In genomic region chr1:151368000-151368744, GRCh38 we compare ENCODE assay signal across 29 cellular contexts. TPM values are rescaled to one million over a fixed set of nuclear protein-coding genes. Genes with fewer than 3 reads are reported as not detected.
DNase-seq lines count a peak whose midpoint lies in the region; ATAC-seq and TF ChIP-seq lines count a peak whose summit lies in the region.
"Had no signal": no experiment of that assay in that cellular context is flagged by ENCODE, and none has a peak within 500 bp of the region (broad histone marks: within the 10 kb centered on the region; RNA-seq: fewer than 3 reads in every experiment).

No MANE protein-coding gene starts in this region.

- peaks cover 16% of the 10 kb centered on the region for H3K4me1 ChIP-seq in testis
- H3K4me1 ChIP-seq: foreskin keratinocyte had no signal

- 44 to 65% methylated on average over 5 to 6 of the region's 6 CpGs for WGBS in testis, 2 donors

- TF ChIP-seq POLR2A in testis (IDR thresholded peaks at IDR 0.05), result no peak

- ATAC-seq in Right ventricle myocardium superior (ENCODE audit: poor library complexity) (peak; percentile 34), GM21381 (IDR thresholded peaks at IDR 0.05; ENCODE audit: unreplicated experiment) (no peak)
- ATAC-seq: foreskin keratinocyte; naive thymus-derived CD4-positive, alpha-beta T cell; stimulated activated naive B cell treated with anti-CD40 and anti-IgM and Interleukin-4, amounts not matched to agents 10 μg/mL and 1 μg/mL and 100 μg/mL, for 72 hours had no signal

- H3K27me3 Mint-ChIP-seq in nephron (ENCODE audit: low read depth), result no peaks in the 10 kb centered on the region
- H3K27me3 Mint-ChIP-seq: activated CD4-positive, alpha-beta memory T cell treated with anti-CD3 and anti-CD28 coated beads, Interleukin-2, amount 10 ng/mL, durations not matched to agents 7 days and 5 days; naive thymus-derived CD4-positive, alpha-beta T cell had no signal

- intact Hi-C loops in Right ventricle myocardium superior (cut with DNase I), result no loop called here
- intact Hi-C loops in testis (cut with DNase I; ENCODE audit: low total_unique reads), result no loop called here

- H3K36me3 ChIP-seq in testis (ENCODE audit: low read depth, missing control alignments), result no peaks in the 10 kb centered on the region

- H3K9me3 Mint-ChIP-seq in nephron, result peaks cover 9% of the 10 kb centered on the region

- TF ChIP-seq CTCF in nephron (IDR thresholded peaks at IDR 0.05; ENCODE audit: unreplicated experiment in 3 of 3) (no peak), testis (IDR thresholded peaks at IDR 0.05) (no peak)

- H3K27ac Mint-ChIP-seq in nephron, result peak overlapping the region; percentile 55 to 71 (median 62)
- H3K27ac Mint-ChIP-seq: activated CD4-positive, alpha-beta memory T cell treated with anti-CD3 and anti-CD28 coated beads, Interleukin-2, amount 10 ng/mL, durations not matched to agents 7 days and 5 days; stimulated activated naive B cell treated with anti-CD40 and anti-IgM and Interleukin-4, amounts not matched to agents 10 μg/mL and 1 μg/mL and 100 μg/mL, for 72 hours had no signal

- no peaks in the 10 kb centered on the region for H3K9me3 ChIP-seq in testis

- H3K4me3 Mint-ChIP-seq in nephron, result peak overlapping the region in 2 of 3 experiments; percentile 14 to 30
- H3K4me3 Mint-ChIP-seq: activated CD4-positive, alpha-beta memory T cell treated with anti-CD3 and anti-CD28 coated beads, Interleukin-2, amount 10 ng/mL, durations not matched to agents 7 days and 5 days; H9; naive thymus-derived CD4-positive, alpha-beta T cell; stimulated activated naive B cell treated with anti-CD40 and anti-IgM and Interleukin-4, amounts not matched to agents 10 μg/mL and 1 μg/mL and 100 μg/mL, for 72 hours had no signal

- no peaks in the 10 kb centered on the region for H3K27me3 ChIP-seq in testis
- H3K27me3 ChIP-seq: dorsolateral prefrontal cortex, foreskin keratinocyte had no signal

- H3K36me3 Mint-ChIP-seq in nephron (ENCODE audit: low read depth), result peaks cover 47% of the 10 kb centered on the region
- H3K36me3 Mint-ChIP-seq: naive thymus-derived CD4-positive, alpha-beta T cell; stimulated activated naive B cell treated with anti-CD40 and anti-IgM and Interleukin-4, amounts not matched to agents 10 μg/mL and 1 μg/mL and 100 μg/mL, for 72 hours had no signal

- peaks cover 42% of the 10 kb centered on the region for H3K4me1 Mint-ChIP-seq in nephron
- H3K4me1 Mint-ChIP-seq: activated CD4-positive, alpha-beta memory T cell treated with anti-CD3 and anti-CD28 coated beads, Interleukin-2, amount 10 ng/mL, durations not matched to agents 7 days and 5 days; stimulated activated naive B cell treated with anti-CD40 and anti-IgM and Interleukin-4, amounts not matched to agents 10 μg/mL and 1 μg/mL and 100 μg/mL, for 72 hours had no signal

- DNase-seq in activated effector memory CD4-positive, alpha-beta T cell treated with anti-CD3 and anti-CD28 coated beads, Interleukin-2, amount 50 U/mL, for 16 hours, result peak; percentile 4
- DNase-seq in activated effector memory CD4-positive, alpha-beta T cell treated with Interleukin-2 at 50 U/mL for 16 hours, result no peak
- DNase-seq in Right ventricle myocardium superior, result peak; percentile 63
- DNase-seq in testis, result peak; percentile 30
- DNase-seq in AG20443 (ENCODE audit: low spot score), result no peak
- no peak for DNase-seq in NCI-H2029 treated with DMSO at 0.1 percent for 48 hours (lab: John Stamatoyannopoulos, UW)
- DNase-seq: 8988T; activated CD4-positive, alpha-beta memory T cell treated with anti-CD3 and anti-CD28 coated beads, Interleukin-2, amount 10 ng/mL, durations not matched to agents 7 days and 5 days; activated CD4-positive, CD25-positive, alpha-beta regulatory T cell; activated naive CD4-positive, alpha-beta T cell; activated T-cell treated with anti-CD3 and anti-CD28 coated beads for 4 hours; AML-193; central memory CD4-positive, alpha-beta T cell; dorsolateral prefrontal cortex; foreskin keratinocyte; GF-D8; H9; KG1; kidney glomerular epithelial cell; naive thymus-derived CD4-positive, alpha-beta T cell; NCI-H2171; NCI-H526 treated with DMSO at 0.1 percent for 48 hours; stimulated activated naive B cell treated with anti-CD40 and anti-IgM and Interleukin-4, amounts not matched to agents 10 μg/mL and 1 μg/mL and 100 μg/mL, for 72 hours; T1000; trophoblast cell had no signal

- H3K4me3 ChIP-seq in testis, result no peak overlapping the region
- H3K4me3 ChIP-seq: dorsolateral prefrontal cortex, skin epidermis had no signal

- H3K27ac ChIP-seq in testis, result peak overlapping the region in 1 of 2 donors; percentile 25
- H3K27ac ChIP-seq: foreskin keratinocyte, parathyroid adenoma had no signal

RNA-seq across cellular contexts. Expression of gene SELENBP1, which starts 4.3 kb away (rescaled TPM):
- total RNA-seq in Right ventricle myocardium superior (119 TPM), testis (10 to 100 TPM; 13.0 to 15.1 TPM)
- 31.8 TPM for polyA plus RNA-seq in testis (ENCODE audit: insufficient read depth, low read depth, low replicate concordance)
- total RNA-seq: activated CD4-positive, alpha-beta memory T cell treated with anti-CD3 and anti-CD28 coated beads, Interleukin-2, amount 10 ng/mL, durations not matched to agents 7 days and 5 days; naive thymus-derived CD4-positive, alpha-beta T cell had no signal
- polyA plus RNA-seq: naive thymus-derived CD4-positive, alpha-beta T cell had no signal

RNA-seq across cellular contexts. Expression of gene RFX5, which starts 21.1 kb away (rescaled TPM):
- total RNA-seq in Right ventricle myocardium superior (16.3 TPM), testis (10 to 100 TPM; 18.8 to 19.8 TPM)
- polyA plus RNA-seq in testis (ENCODE audit: insufficient read depth, low read depth, low replicate concordance), result 43.6 TPM

RNA-seq across cellular contexts. Expression of gene PSMB4, which starts 31.2 kb away (rescaled TPM):
- 177 TPM for total RNA-seq in Right ventricle myocardium superior
- 100 to 1,000 TPM; 155 to 186 TPM for total RNA-seq in testis
- 179 TPM for polyA plus RNA-seq in testis (ENCODE audit: insufficient read depth, low read depth, low replicate concordance)

RNA-seq across cellular contexts. Expression of gene PI4KB, which starts 41.0 kb away (rescaled TPM):
- total RNA-seq in Right ventricle myocardium superior (41.0 TPM), testis (100 to 1,000 TPM in 1 of 2 donors, 10 to 100 TPM in 1; 87.9 to 103 TPM)
- 86.8 TPM for polyA plus RNA-seq in testis (ENCODE audit: insufficient read depth, low read depth, low replicate concordance)

Comparison
In these comparisons a context has a peak if more than half of its experiments do, and no peak if none do; other contexts are left out.
1. DNase-seq: peak in activated effector memory CD4-positive, alpha-beta T cell treated with anti-CD3 and anti-CD28 coated beads, Interleukin-2, amount 50 U/mL, for 16 hours (single experiment), Right ventricle myocardium superior (single experiment) and testis (single experiment); none in activated effector memory CD4-positive, alpha-beta T cell treated with Interleukin-2 at 50 U/mL for 16 hours (single experiment), AG20443 (single experiment) and NCI-H2029 treated with DMSO at 0.1 percent for 48 hours (single experiment).